In the genomic region with DNA sequence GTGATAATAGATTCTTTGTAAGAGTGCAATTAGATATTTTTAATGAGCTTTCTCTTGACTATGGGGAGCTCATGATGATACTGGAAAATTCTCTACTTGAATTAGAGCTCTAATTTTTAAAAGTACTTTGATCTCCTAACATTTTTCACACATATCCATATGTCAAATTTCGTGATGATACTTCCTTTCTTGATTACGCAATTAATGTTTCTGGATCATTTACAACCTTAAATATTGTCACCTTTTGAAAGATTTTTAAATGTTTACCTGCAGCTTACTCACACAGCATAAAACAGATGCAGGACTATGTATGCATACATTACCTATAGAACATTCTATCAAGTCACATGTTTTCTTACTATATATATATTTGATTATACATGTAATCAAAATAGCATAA, we compare ENCODE assay signal across 27 cellular contexts.
"Had no signal": no experiment of that assay in that cellular context is flagged by ENCODE, and none has a peak within 500 bp of the region (broad histone marks: within the 10 kb centered on the region; RNA-seq: fewer than 3 reads in every experiment).

No MANE protein-coding gene starts in this region.

- H3K4me3 ChIP-seq: colonic mucosa, esophagus squamous epithelium, gastrocnemius medialis, heart right ventricle, left lung, lung had no signal

- ATAC-seq: effector memory CD8-positive, alpha-beta T cell; esophagus mucosa; gastrocnemius medialis; heart right ventricle; left cardiac atrium; left lung; left ventricle myocardium superior; naive thymus-derived CD4-positive, alpha-beta T cell had no signal

- H3K9me3 ChIP-seq: colonic mucosa, esophagus squamous epithelium, gastrocnemius medialis, heart right ventricle, left lung had no signal

- DNase-seq: colonic mucosa; cortex of kidney; effector CD8-positive, alpha-beta T cell; effector memory CD8-positive, alpha-beta T cell; endodermal cell; erythroblast; esophagus squamous epithelium; foreskin fibroblast; foreskin melanocyte; gastrocnemius medialis; glutamatergic neuron; head of caudate nucleus; heart right ventricle; hippocampal formation; left cardiac atrium; left lung; left ventricle myocardium superior; mammary epithelial cell; mesendoderm; midbrain; naive thymus-derived CD4-positive, alpha-beta T cell had no signal

- FAIRE-seq: endometrium, islet of Langerhans, keratinocyte had no signal

- H3K4me1 ChIP-seq: colonic mucosa, esophagus squamous epithelium, gastrocnemius medialis, heart right ventricle, left lung had no signal

- H3K27ac ChIP-seq: colonic mucosa, epithelial cell of prostate, esophagus squamous epithelium, gastrocnemius medialis, heart right ventricle, left lung had no signal

- H3K36me3 ChIP-seq: colonic mucosa, esophagus squamous epithelium, gastrocnemius medialis, heart right ventricle, left lung had no signal

- H3K27me3 ChIP-seq: colonic mucosa, esophagus squamous epithelium, gastrocnemius medialis, heart right ventricle, left lung had no signal
